Comparison of ENCODE assay signal across 10 cellular contexts in genomic region chr14:63524537-63525155, GRCh38. TPM values are rescaled to one million over a fixed set of nuclear protein-coding genes. Genes with fewer than 3 reads are reported as not detected.
DNase-seq lines count a peak whose midpoint lies in the region; ATAC-seq and TF ChIP-seq lines count a peak whose summit lies in the region.
"Had no signal": no experiment of that assay in that cellular context is flagged by ENCODE, and none has a peak within 500 bp of the region (broad histone marks: within the 10 kb centered on the region; RNA-seq: fewer than 3 reads in every experiment).

No MANE protein-coding gene starts in this region.

- H3K36me3 ChIP-seq in esophagus muscularis mucosa: peaks cover 0 to 13% (median 6%) of the 10 kb centered on the region in 4 donors

- no peak overlapping the region for H3K4me3 Mint-ChIP-seq in activated CD4-positive, alpha-beta memory T cell treated with anti-CD3 and anti-CD28 coated beads for 36 hours
- H3K4me3 Mint-ChIP-seq in progenitor cell of endocrine pancreas (ENCODE audit: low read depth): no peak overlapping the region

- H3K27ac Mint-ChIP-seq in activated CD4-positive, alpha-beta memory T cell treated with anti-CD3 and anti-CD28 coated beads for 36 hours: no peak overlapping the region
- peak overlapping the region; percentile 58 for H3K27ac Mint-ChIP-seq in progenitor cell of endocrine pancreas

- H3K36me3 Mint-ChIP-seq in activated CD4-positive, alpha-beta memory T cell treated with anti-CD3 and anti-CD28 coated beads for 36 hours: peaks cover 19% of the 10 kb centered on the region
- H3K36me3 Mint-ChIP-seq in progenitor cell of endocrine pancreas (ENCODE audit: insufficient read depth): peaks cover 32% of the 10 kb centered on the region

- peaks cover 7 to 22% (median 18%) of the 10 kb centered on the region in 4 donors for H3K4me1 ChIP-seq in esophagus muscularis mucosa

- TF ChIP-seq POLR2A in esophagus muscularis mucosa (IDR thresholded peaks at IDR 0.05; ENCODE audit: low read depth): no peak

- no peaks in the 10 kb centered on the region for H3K27me3 ChIP-seq in esophagus muscularis mucosa
- H3K27me3 ChIP-seq: body of pancreas had no signal

- H3K27me3 Mint-ChIP-seq in activated CD4-positive, alpha-beta memory T cell treated with anti-CD3 and anti-CD28 coated beads for 36 hours: no peaks in the 10 kb centered on the region
- no peaks in the 10 kb centered on the region for H3K27me3 Mint-ChIP-seq in progenitor cell of endocrine pancreas

- no peaks in the 10 kb centered on the region for H3K9me3 Mint-ChIP-seq in activated CD4-positive, alpha-beta memory T cell treated with anti-CD3 and anti-CD28 coated beads for 36 hours
- H3K9me3 Mint-ChIP-seq in progenitor cell of endocrine pancreas (ENCODE audit: low read depth): peaks cover 3% of the 10 kb centered on the region

- WGBS in esophagus muscularis mucosa: 80% methylated on average over 12 of the region's 12 CpGs

- H3K9me3 ChIP-seq in esophagus muscularis mucosa: no peaks in the 10 kb centered on the region
- H3K9me3 ChIP-seq: body of pancreas had no signal

- peak; percentile 12 for DNase-seq in activated CD4-positive, alpha-beta memory T cell treated with anti-CD3 and anti-CD28 coated beads for 36 hours
- no peak for DNase-seq in progenitor cell of endocrine pancreas (ENCODE audit: low spot score, unreplicated experiment)
- no peak for DNase-seq in esophagus muscularis mucosa (ENCODE audit: extremely low spot score)
- DNase-seq in DMS 273 treated with DMSO at 0.1 percent for 48 hours (lab: John Stamatoyannopoulos, UW): no peak
- DNase-seq: body of pancreas, SW 1271 had no signal

- ATAC-seq in GM19025 (IDR thresholded peaks at IDR 0.05; ENCODE audit: low read depth, unreplicated experiment): peak; percentile 99
- peak; percentile 92 for ATAC-seq in HG02588 (IDR thresholded peaks at IDR 0.05; ENCODE audit: unreplicated experiment)
- ATAC-seq in HG03460 (IDR thresholded peaks at IDR 0.05; ENCODE audit: unreplicated experiment): no peak
- ATAC-seq: body of pancreas, K562 had no signal

- peaks cover 16% of the 10 kb centered on the region for H3K4me1 Mint-ChIP-seq in activated CD4-positive, alpha-beta memory T cell treated with anti-CD3 and anti-CD28 coated beads for 36 hours (ENCODE audit: low read depth)
- H3K4me1 Mint-ChIP-seq in progenitor cell of endocrine pancreas (ENCODE audit: low read depth): peaks cover 2% of the 10 kb centered on the region

- TF ChIP-seq CTCF in progenitor cell of endocrine pancreas (IDR thresholded peaks at IDR 0.05; ENCODE audit: unreplicated experiment): no peak
- no peak for TF ChIP-seq CTCF in esophagus muscularis mucosa (IDR thresholded peaks at IDR 0.05)

- peak overlapping the region in 1 of 4 donors; percentile 33 for H3K27ac ChIP-seq in esophagus muscularis mucosa (replicated peaks in 1 of 4)
- H3K27ac ChIP-seq: body of pancreas had no signal

- POLR2A ChIA-PET in activated CD4-positive, alpha-beta memory T cell treated with anti-CD3 and anti-CD28 coated beads for 36 hours (lab: Charles Lee): no interaction called here

- intact Hi-C loops in activated CD4-positive, alpha-beta memory T cell treated with anti-CD3 and anti-CD28 coated beads for 36 hours (cut with micrococcal nuclease): no loop called here
- intact Hi-C loops in esophagus muscularis mucosa (cut with DNase I): no loop called here

- H3K4me3 ChIP-seq in esophagus muscularis mucosa: no peak overlapping the region
- H3K4me3 ChIP-seq: body of pancreas, K562 had no signal

- CTCF ChIA-PET in activated CD4-positive, alpha-beta memory T cell treated with anti-CD3 and anti-CD28 coated beads for 36 hours (lab: Charles Lee): interaction anchor here (0.9 kb wide), 1 partner anchor 136 kb away, joined by 4 read pairs; no protein-coding TSS in a partner anchor

- TF ChIP-seq EP300 in esophagus muscularis mucosa (IDR thresholded peaks at IDR 0.05): no peak

RNA-seq across cellular contexts. Expression of gene PPP2R5E, which starts 18.5 kb away (rescaled TPM):
- 10 to 100 TPM; 37.7 to 37.8 TPM for total RNA-seq in activated CD4-positive, alpha-beta memory T cell treated with anti-CD3 and anti-CD28 coated beads for 36 hours
- total RNA-seq in progenitor cell of endocrine pancreas (55.3 and 56.7 TPM in 2 replicates), esophagus muscularis mucosa (10 to 100 TPM; 26.3 to 30.7 (median 30.2) TPM)
